Comparison of ENCODE assay signal across 1 cellular context in the genomic region with DNA sequence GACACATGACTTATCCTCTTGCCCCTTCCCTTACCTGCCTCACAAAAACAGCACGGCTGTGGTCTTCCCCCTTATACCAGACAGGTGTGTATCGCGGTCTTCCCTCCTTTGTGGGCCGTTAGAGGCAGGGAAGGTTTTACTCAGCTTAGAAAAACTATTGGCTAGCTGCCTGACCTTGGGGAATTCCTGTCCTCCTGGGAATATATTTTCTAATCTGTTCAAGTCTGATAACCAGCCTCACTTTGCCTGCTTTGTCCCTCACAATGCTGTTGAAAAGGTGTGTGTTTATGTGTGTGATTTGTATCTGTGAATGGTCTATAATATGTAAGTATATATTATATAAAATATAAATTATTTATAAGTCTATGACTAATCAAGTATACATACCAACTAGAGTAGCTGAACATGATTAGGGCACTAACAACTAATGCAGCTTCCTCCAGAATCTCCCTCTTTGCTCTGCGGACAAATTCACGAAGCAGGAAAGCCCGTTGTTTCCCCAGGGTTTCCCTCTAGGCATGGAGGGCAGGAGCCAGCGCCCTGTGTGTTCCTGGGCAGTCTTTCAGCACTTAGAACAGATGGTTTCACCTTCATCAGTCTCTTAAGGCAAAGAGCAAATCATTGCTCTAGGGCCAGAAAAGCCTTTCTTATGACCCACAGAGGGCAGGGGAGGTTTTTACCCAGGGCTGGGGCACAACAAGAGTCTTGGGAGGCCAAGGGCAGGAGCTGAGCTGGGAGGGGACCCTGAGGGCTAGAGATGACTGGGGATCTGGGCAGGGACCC.
TF ChIP-seq lines count a peak whose summit lies in the region.

No MANE protein-coding gene starts in this region.

TF ChIP-seq in GM12878, 131 proteins besides CTCF, POLR2A, EP300 and RAD21 (continues in another document):
- TF ChIP-seq IKZF1 (conservative IDR thresholded peaks at IDR 0.05) (0 out of 2 replicates have a peak, but pooled peaks have one; percentile 12), RCOR1 (conservative IDR thresholded peaks at IDR 0.05; ENCODE audit: low read depth, low read length) (no peak), BCL11A (IDR thresholded peaks at IDR 0.05; ENCODE audit: low read depth, low read length) (no peak), NFYA (IDR thresholded peaks at IDR 0.05; ENCODE audit: borderline replicate concordance, low read depth, low read length) (no peak), EED (IDR thresholded peaks at IDR 0.05; ENCODE audit: low read depth) (no peak), BACH1 (IDR thresholded peaks at IDR 0.05; ENCODE audit: borderline replicate concordance) (no peak), NRF1 (conservative IDR thresholded peaks at IDR 0.05; ENCODE audit: low read depth, low read length) (no peak), RELA (IDR thresholded peaks at IDR 0.05; ENCODE audit: borderline replicate concordance, partially characterized antibody) (peak; percentile 28), CREB1 (IDR thresholded peaks at IDR 0.05; ENCODE audit: low read depth) (no peak), IRF4 (IDR thresholded peaks at IDR 0.05; ENCODE audit: low read depth, low read length) (no peak), POU2F2 (IDR thresholded peaks at IDR 0.05; ENCODE audit: borderline replicate concordance, low read depth, low read length) (no peak), SUPT20H (IDR thresholded peaks at IDR 0.05; ENCODE audit: borderline replicate concordance, control insufficient read depth, low read depth, low read length) (no peak), RUNX3 (IDR thresholded peaks at IDR 0.05; ENCODE audit: low read length) (peak; percentile 39; the same call in 1 of the 2 replicates), MYC (IDR thresholded peaks at IDR 0.05; ENCODE audit: insufficient read depth, insufficient read length, insufficient replicate concordance, low read length, severe bottlenecking) (no peak), ATF3 (IDR thresholded peaks at IDR 0.05; ENCODE audit: borderline replicate concordance, extremely low read depth, low read depth, low read length) (no peak), POLR2AphosphoS2 (IDR thresholded peaks at IDR 0.05; ENCODE audit: low read depth, low read length) (no peak), ZBTB33 (IDR thresholded peaks at IDR 0.05) (no peak), FOXK2 (IDR thresholded peaks at IDR 0.05) (no peak), CREM (IDR thresholded peaks at IDR 0.05; ENCODE audit: low read depth) (no peak), EGR1 (IDR thresholded peaks at IDR 0.05; ENCODE audit: borderline replicate concordance in 1 of 2, low read depth in 2 of 2, low read length in 2 of 2) (no peak), PAX5 (IDR thresholded peaks at IDR 0.05; ENCODE audit: borderline replicate concordance, low read depth, low read length) (no peak), HSF1 (IDR thresholded peaks at IDR 0.05; ENCODE audit: low read depth, low read length) (no peak), IKZF2 (IDR thresholded peaks at IDR 0.05) (no peak), BHLHE40 (IDR thresholded peaks at IDR 0.05; ENCODE audit: borderline replicate concordance in 1 of 2, low read depth in 2 of 2, low read length in 1 of 2) (no peak), RBBP5 (conservative IDR thresholded peaks at IDR 0.05) (no peak), POLR2AphosphoS5 (IDR thresholded peaks at IDR 0.05; ENCODE audit: low read length) (no peak), BCLAF1 (IDR thresholded peaks at IDR 0.05) (no peak), KDM1A (IDR thresholded peaks at IDR 0.05; ENCODE audit: borderline replicate concordance) (no peak), MEF2B (IDR thresholded peaks at IDR 0.05; ENCODE audit: partially characterized antibody, poor library complexity, severe bottlenecking) (peak; percentile 70)
- TF ChIP-seq, protein P1, sequence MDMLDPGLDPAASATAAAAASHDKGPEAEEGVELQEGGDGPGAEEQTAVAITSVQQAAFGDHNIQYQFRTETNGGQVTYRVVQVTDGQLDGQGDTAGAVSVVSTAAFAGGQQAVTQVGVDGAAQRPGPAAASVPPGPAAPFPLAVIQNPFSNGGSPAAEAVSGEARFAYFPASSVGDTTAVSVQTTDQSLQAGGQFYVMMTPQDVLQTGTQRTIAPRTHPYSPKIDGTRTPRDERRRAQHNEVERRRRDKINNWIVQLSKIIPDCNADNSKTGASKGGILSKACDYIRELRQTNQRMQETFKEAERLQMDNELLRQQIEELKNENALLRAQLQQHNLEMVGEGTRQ (IDR thresholded peaks at IDR 0.05; ENCODE audit: borderline replicate concordance, low read depth, low read length): no peak
- TF ChIP-seq, protein P2, sequence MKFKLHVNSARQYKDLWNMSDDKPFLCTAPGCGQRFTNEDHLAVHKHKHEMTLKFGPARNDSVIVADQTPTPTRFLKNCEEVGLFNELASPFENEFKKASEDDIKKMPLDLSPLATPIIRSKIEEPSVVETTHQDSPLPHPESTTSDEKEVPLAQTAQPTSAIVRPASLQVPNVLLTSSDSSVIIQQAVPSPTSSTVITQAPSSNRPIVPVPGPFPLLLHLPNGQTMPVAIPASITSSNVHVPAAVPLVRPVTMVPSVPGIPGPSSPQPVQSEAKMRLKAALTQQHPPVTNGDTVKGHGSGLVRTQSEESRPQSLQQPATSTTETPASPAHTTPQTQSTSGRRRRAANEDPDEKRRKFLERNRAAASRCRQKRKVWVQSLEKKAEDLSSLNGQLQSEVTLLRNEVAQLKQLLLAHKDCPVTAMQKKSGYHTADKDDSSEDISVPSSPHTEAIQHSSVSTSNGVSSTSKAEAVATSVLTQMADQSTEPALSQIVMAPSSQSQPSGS (IDR thresholded peaks at IDR 0.05; ENCODE audit: low read length): no peak
- TF ChIP-seq, protein P3, sequence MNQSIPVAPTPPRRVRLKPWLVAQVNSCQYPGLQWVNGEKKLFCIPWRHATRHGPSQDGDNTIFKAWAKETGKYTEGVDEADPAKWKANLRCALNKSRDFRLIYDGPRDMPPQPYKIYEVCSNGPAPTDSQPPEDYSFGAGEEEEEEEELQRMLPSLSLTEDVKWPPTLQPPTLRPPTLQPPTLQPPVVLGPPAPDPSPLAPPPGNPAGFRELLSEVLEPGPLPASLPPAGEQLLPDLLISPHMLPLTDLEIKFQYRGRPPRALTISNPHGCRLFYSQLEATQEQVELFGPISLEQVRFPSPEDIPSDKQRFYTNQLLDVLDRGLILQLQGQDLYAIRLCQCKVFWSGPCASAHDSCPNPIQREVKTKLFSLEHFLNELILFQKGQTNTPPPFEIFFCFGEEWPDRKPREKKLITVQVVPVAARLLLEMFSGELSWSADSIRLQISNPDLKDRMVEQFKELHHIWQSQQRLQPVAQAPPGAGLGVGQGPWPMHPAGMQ (IDR thresholded peaks at IDR 0.05; ENCODE audit: borderline replicate concordance): no peak
- TF ChIP-seq, protein P4, sequence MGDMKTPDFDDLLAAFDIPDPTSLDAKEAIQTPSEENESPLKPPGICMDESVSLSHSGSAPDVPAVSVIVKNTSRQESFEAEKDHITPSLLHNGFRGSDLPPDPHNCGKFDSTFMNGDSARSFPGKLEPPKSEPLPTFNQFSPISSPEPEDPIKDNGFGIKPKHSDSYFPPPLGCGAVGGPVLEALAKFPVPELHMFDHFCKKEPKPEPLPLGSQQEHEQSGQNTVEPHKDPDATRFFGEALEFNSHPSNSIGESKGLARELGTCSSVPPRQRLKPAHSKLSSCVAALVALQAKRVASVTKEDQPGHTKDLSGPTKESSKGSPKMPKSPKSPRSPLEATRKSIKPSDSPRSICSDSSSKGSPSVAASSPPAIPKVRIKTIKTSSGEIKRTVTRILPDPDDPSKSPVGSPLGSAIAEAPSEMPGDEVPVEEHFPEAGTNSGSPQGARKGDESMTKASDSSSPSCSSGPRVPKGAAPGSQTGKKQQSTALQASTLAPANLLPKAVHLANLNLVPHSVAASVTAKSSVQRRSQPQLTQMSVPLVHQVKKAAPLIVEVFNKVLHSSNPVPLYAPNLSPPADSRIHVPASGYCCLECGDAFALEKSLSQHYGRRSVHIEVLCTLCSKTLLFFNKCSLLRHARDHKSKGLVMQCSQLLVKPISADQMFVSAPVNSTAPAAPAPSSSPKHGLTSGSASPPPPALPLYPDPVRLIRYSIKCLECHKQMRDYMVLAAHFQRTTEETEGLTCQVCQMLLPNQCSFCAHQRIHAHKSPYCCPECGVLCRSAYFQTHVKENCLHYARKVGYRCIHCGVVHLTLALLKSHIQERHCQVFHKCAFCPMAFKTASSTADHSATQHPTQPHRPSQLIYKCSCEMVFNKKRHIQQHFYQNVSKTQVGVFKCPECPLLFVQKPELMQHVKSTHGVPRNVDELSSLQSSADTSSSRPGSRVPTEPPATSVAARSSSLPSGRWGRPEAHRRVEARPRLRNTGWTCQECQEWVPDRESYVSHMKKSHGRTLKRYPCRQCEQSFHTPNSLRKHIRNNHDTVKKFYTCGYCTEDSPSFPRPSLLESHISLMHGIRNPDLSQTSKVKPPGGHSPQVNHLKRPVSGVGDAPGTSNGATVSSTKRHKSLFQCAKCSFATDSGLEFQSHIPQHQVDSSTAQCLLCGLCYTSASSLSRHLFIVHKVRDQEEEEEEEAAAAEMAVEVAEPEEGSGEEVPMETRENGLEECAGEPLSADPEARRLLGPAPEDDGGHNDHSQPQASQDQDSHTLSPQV (IDR thresholded peaks at IDR 0.05): no peak
- TF ChIP-seq, protein P5, sequence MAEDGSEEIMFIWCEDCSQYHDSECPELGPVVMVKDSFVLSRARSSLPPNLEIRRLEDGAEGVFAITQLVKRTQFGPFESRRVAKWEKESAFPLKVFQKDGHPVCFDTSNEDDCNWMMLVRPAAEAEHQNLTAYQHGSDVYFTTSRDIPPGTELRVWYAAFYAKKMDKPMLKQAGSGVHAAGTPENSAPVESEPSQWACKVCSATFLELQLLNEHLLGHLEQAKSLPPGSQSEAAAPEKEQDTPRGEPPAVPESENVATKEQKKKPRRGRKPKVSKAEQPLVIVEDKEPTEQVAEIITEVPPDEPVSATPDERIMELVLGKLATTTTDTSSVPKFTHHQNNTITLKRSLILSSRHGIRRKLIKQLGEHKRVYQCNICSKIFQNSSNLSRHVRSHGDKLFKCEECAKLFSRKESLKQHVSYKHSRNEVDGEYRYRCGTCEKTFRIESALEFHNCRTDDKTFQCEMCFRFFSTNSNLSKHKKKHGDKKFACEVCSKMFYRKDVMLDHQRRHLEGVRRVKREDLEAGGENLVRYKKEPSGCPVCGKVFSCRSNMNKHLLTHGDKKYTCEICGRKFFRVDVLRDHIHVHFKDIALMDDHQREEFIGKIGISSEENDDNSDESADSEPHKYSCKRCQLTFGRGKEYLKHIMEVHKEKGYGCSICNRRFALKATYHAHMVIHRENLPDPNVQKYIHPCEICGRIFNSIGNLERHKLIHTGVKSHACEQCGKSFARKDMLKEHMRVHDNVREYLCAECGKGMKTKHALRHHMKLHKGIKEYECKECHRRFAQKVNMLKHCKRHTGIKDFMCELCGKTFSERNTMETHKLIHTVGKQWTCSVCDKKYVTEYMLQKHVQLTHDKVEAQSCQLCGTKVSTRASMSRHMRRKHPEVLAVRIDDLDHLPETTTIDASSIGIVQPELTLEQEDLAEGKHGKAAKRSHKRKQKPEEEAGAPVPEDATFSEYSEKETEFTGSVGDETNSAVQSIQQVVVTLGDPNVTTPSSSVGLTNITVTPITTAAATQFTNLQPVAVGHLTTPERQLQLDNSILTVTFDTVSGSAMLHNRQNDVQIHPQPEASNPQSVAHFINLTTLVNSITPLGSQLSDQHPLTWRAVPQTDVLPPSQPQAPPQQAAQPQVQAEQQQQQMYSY (CRISPR knock-in tag; IDR thresholded peaks at IDR 0.05): no peak
